ENCODE assay signal across 25 cellular contexts in genomic region chr1:170194451-170194850, GRCh38. TPM values are rescaled to one million over a fixed set of nuclear protein-coding genes. Genes with fewer than 3 reads are reported as not detected.
"Had no signal": no experiment of that assay in that cellular context is flagged by ENCODE, and none has a peak within 500 bp of the region (broad histone marks: within the 10 kb centered on the region; RNA-seq: fewer than 3 reads in every experiment).

No MANE protein-coding gene starts in this region.

- DNase-seq: activated CD4-positive, alpha-beta T cell treated with anti-CD3 and anti-CD28 coated beads, Interleukin-2, amount 10 ng/mL, durations not matched to agents 24 days and 14 days; activated CD4-positive, alpha-beta T cell treated with anti-CD3 and anti-CD28 coated beads, Interleukin-2, amount 50 U/mL, for 48 hours; activated CD8-positive, alpha-beta T cell treated with anti-CD3 and anti-CD28 coated beads, Interleukin-2, amount 10 ng/mL, durations not matched to agents 7 days and 5 days; activated effector memory CD4-positive, alpha-beta T cell treated with anti-CD3 and anti-CD28 coated beads, Interleukin-2, amount 50 U/mL, for 16 hours; activated naive CD4-positive, alpha-beta T cell; activated naive CD4-positive, alpha-beta T cell treated with anti-CD3 and anti-CD28 coated beads, Interleukin-2, amount 50 U/mL, for 16 hours; activated naive CD8-positive, alpha-beta T cell treated with anti-CD3 and anti-CD28 coated beads for 36 hours; activated T-cell treated with anti-CD3 and anti-CD28 coated beads for 4 hours; activated T-cell treated with anti-CD3 and anti-CD28 coated beads, Interleukin-2, amount 50 U/mL, for 48 hours; amniotic stem cell; aorta; NCI-H1105; NCI-H1417 treated with DMSO at 0.1 percent for 48 hours; NCI-H187 treated with DMSO at 0.1 percent for 48 hours; NCI-H2081; NCI-H345; NCI-H524 treated with DMSO at 0.1 percent for 48 hours; SIG-M5 had no signal

- H3K4me3 ChIP-seq: cardiac muscle cell, K562 had no signal

- ATAC-seq: activated CD8-positive, alpha-beta T cell treated with anti-CD3 and anti-CD28 coated beads, Interleukin-2, amount 10 ng/mL, durations not matched to agents 7 days and 5 days; activated T-helper 17 cell treated with anti-CD3 and anti-CD28 coated beads, Interleukin-2, amount 50 U/mL, for 72 hours; K562; Panc1 had no signal

- H3K36me3 ChIP-seq: cardiac muscle cell had no signal

- H3K27me3 ChIP-seq: cardiac muscle cell had no signal

- H3K27ac ChIP-seq: cardiac muscle cell had no signal

RNA-seq across cellular contexts. Expression of gene NTMT2, which starts 48.7 kb away (rescaled TPM):
- total RNA-seq: activated CD4-positive, alpha-beta T cell treated with anti-CD3 and anti-CD28 coated beads, Interleukin-2, amount 10 ng/mL, durations not matched to agents 24 days and 14 days; activated CD8-positive, alpha-beta T cell treated with anti-CD3 and anti-CD28 coated beads, Interleukin-2, amount 10 ng/mL, durations not matched to agents 7 days and 5 days; activated naive CD8-positive, alpha-beta T cell treated with anti-CD3 and anti-CD28 coated beads for 36 hours; activated T-helper 17 cell treated with anti-CD3 and anti-CD28 coated beads, Interleukin-2, amount 50 U/mL, for 72 hours; aorta; cardiac muscle cell; K562; MCF 10A; RPMI7951; SK-MEL-5 had no signal
- polyA plus RNA-seq: aorta, K562 had no signal
